1 cellular context compared by ENCODE assay signal in genomic region chr6:103327079-103327478, GRCh38.
TF ChIP-seq lines count a peak whose summit lies in the region.

No MANE protein-coding gene starts in this region.

TF ChIP-seq in H1, 55 proteins besides CTCF, POLR2A, EP300 and RAD21:
- TF ChIP-seq BCL11A (IDR thresholded peaks at IDR 0.05; ENCODE audit: low read depth in 2 of 2, low read length in 2 of 2) (no peak), SIN3A (conservative IDR thresholded peaks at IDR 0.05 in 1 of 2, IDR thresholded peaks at IDR 0.05 in 1 of 2; ENCODE audit: low read depth in 1 of 2, low read length in 2 of 2) (no peak), MAX (IDR thresholded peaks at IDR 0.05) (no peak), CTBP2 (IDR thresholded peaks at IDR 0.05; ENCODE audit: borderline replicate concordance, insufficient read depth, insufficient read length, low read length) (no peak), NANOG (IDR thresholded peaks at IDR 0.05; ENCODE audit: insufficient read depth, low read depth, low read length, poor library complexity, severe bottlenecking) (no peak), SP4 (IDR thresholded peaks at IDR 0.05; ENCODE audit: low read length) (no peak), JUN (IDR thresholded peaks at IDR 0.05; ENCODE audit: low read depth, low read length) (no peak), SIX5 (IDR thresholded peaks at IDR 0.05; ENCODE audit: low read depth, low read length) (no peak), ATF2 (IDR thresholded peaks at IDR 0.05; ENCODE audit: low read length) (no peak), PHF8 (conservative IDR thresholded peaks at IDR 0.05; ENCODE audit: low read depth, low read length) (no peak), ATF3 (IDR thresholded peaks at IDR 0.05; ENCODE audit: insufficient read depth, low read depth, low read length) (no peak), RFX5 (IDR thresholded peaks at IDR 0.05; ENCODE audit: borderline replicate concordance, low read depth, low read length) (no peak), EZH2 (IDR thresholded peaks at IDR 0.05; ENCODE audit: low read depth, low read length, severe bottlenecking) (no peak), SP2 (IDR thresholded peaks at IDR 0.05; ENCODE audit: low read length) (no peak), KDM4A (IDR thresholded peaks at IDR 0.05; ENCODE audit: low read depth, low read length, severe bottlenecking) (no peak), TCF12 (IDR thresholded peaks at IDR 0.05; ENCODE audit: low read depth, low read length) (no peak), EGR1 (IDR thresholded peaks at IDR 0.05; ENCODE audit: borderline replicate concordance, low read depth, low read length) (no peak)
- TF ChIP-seq, protein P1, sequence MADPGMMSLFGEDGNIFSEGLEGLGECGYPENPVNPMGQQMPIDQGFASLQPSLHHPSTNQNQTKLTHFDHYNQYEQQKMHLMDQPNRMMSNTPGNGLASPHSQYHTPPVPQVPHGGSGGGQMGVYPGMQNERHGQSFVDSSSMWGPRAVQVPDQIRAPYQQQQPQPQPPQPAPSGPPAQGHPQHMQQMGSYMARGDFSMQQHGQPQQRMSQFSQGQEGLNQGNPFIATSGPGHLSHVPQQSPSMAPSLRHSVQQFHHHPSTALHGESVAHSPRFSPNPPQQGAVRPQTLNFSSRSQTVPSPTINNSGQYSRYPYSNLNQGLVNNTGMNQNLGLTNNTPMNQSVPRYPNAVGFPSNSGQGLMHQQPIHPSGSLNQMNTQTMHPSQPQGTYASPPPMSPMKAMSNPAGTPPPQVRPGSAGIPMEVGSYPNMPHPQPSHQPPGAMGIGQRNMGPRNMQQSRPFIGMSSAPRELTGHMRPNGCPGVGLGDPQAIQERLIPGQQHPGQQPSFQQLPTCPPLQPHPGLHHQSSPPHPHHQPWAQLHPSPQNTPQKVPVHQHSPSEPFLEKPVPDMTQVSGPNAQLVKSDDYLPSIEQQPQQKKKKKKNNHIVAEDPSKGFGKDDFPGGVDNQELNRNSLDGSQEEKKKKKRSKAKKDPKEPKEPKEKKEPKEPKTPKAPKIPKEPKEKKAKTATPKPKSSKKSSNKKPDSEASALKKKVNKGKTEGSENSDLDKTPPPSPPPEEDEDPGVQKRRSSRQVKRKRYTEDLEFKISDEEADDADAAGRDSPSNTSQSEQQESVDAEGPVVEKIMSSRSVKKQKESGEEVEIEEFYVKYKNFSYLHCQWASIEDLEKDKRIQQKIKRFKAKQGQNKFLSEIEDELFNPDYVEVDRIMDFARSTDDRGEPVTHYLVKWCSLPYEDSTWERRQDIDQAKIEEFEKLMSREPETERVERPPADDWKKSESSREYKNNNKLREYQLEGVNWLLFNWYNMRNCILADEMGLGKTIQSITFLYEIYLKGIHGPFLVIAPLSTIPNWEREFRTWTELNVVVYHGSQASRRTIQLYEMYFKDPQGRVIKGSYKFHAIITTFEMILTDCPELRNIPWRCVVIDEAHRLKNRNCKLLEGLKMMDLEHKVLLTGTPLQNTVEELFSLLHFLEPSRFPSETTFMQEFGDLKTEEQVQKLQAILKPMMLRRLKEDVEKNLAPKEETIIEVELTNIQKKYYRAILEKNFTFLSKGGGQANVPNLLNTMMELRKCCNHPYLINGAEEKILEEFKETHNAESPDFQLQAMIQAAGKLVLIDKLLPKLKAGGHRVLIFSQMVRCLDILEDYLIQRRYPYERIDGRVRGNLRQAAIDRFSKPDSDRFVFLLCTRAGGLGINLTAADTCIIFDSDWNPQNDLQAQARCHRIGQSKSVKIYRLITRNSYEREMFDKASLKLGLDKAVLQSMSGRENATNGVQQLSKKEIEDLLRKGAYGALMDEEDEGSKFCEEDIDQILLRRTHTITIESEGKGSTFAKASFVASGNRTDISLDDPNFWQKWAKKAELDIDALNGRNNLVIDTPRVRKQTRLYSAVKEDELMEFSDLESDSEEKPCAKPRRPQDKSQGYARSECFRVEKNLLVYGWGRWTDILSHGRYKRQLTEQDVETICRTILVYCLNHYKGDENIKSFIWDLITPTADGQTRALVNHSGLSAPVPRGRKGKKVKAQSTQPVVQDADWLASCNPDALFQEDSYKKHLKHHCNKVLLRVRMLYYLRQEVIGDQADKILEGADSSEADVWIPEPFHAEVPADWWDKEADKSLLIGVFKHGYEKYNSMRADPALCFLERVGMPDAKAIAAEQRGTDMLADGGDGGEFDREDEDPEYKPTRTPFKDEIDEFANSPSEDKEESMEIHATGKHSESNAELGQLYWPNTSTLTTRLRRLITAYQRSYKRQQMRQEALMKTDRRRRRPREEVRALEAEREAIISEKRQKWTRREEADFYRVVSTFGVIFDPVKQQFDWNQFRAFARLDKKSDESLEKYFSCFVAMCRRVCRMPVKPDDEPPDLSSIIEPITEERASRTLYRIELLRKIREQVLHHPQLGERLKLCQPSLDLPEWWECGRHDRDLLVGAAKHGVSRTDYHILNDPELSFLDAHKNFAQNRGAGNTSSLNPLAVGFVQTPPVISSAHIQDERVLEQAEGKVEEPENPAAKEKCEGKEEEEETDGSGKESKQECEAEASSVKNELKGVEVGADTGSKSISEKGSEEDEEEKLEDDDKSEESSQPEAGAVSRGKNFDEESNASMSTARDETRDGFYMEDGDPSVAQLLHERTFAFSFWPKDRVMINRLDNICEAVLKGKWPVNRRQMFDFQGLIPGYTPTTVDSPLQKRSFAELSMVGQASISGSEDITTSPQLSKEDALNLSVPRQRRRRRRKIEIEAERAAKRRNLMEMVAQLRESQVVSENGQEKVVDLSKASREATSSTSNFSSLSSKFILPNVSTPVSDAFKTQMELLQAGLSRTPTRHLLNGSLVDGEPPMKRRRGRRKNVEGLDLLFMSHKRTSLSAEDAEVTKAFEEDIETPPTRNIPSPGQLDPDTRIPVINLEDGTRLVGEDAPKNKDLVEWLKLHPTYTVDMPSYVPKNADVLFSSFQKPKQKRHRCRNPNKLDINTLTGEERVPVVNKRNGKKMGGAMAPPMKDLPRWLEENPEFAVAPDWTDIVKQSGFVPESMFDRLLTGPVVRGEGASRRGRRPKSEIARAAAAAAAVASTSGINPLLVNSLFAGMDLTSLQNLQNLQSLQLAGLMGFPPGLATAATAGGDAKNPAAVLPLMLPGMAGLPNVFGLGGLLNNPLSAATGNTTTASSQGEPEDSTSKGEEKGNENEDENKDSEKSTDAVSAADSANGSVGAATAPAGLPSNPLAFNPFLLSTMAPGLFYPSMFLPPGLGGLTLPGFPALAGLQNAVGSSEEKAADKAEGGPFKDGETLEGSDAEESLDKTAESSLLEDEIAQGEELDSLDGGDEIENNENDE (IDR thresholded peaks at IDR 0.05; ENCODE audit: insufficient replicate concordance, low read length), result no peak
